In genomic region chr22:24507742-24508141, GRCh38 we compare ENCODE assay signal across 10 cellular contexts. TPM values are rescaled to one million over a fixed set of nuclear protein-coding genes. Genes with fewer than 3 reads are reported as not detected.
A peak's percentile ranks its signal among the peaks of the same experiment; 100 is the strongest.
DNase-seq lines count a peak whose midpoint lies in the region; ATAC-seq, FAIRE-seq and TF ChIP-seq lines count a peak whose summit lies in the region.
"Had no signal": no experiment of that assay in that cellular context is flagged by ENCODE, and none has a peak within 500 bp of the region (broad histone marks: within the 10 kb centered on the region; RNA-seq: fewer than 3 reads in every experiment).

No MANE protein-coding gene starts in this region.

- H3K27ac Mint-ChIP-seq in IgD-negative memory B cell, result peak overlapping the region; percentile 19 to 92 (median 80)
- H3K27ac Mint-ChIP-seq: activated naive CD4-positive, alpha-beta T cell treated with anti-CD3 and anti-CD28 coated beads, Interleukin-2, amount 10 ng/mL, durations not matched to agents 7 days and 5 days had no signal

- CTCF ChIA-PET in A549 (lab: Yijun Ruan, JAX), result interaction anchor here (1.7 to 4.8 kb wide), 4 partner anchors 14 to 86 kb away, joined by 4 to 32 read pairs (median 12); no protein-coding TSS in a partner anchor

- H3K27ac ChIP-seq in A549 (peak overlapping the region in 1 of 2 experiments; percentile 73; a peak in 1 of 6 replicates), iPS-20b (ENCODE audit: low read length) (no peak overlapping the region)
- H3K27ac ChIP-seq: thyroid gland, WERI-Rb-1 had no signal

- H3K9me3 Mint-ChIP-seq in IgD-negative memory B cell, result no peaks in the 10 kb centered on the region
- H3K9me3 Mint-ChIP-seq: activated naive CD4-positive, alpha-beta T cell treated with anti-CD3 and anti-CD28 coated beads, Interleukin-2, amount 10 ng/mL, durations not matched to agents 7 days and 5 days had no signal

- POLR2A ChIA-PET in A549 (lab: Yijun Ruan, JAX), result no interaction called here

- H3K27me3 ChIP-seq in iPS-20b (ENCODE audit: insufficient read depth, low read length), result no peaks in the 10 kb centered on the region
- H3K27me3 ChIP-seq: thyroid gland had no signal

- WGBS in A549 (ENCODE audit: missing lambda C conversion rate), result 90% methylated on average over 8 of the region's 8 CpGs

- TF ChIP-seq RAD21 in A549 (conservative IDR thresholded peaks at IDR 0.05 in 1 of 2, IDR thresholded peaks at IDR 0.05 in 1 of 2), result no peak

- FAIRE-seq in A549 (lab: Jason Lieb, UNC), result no peak
- FAIRE-seq: islet of Langerhans had no signal

- TF ChIP-seq EP300 in A549 (IDR thresholded peaks at IDR 0.05), result no peak

- no peaks in the 10 kb centered on the region for H3K36me3 ChIP-seq in iPS-20b (ENCODE audit: insufficient read depth, low read depth, low read length)
- H3K36me3 ChIP-seq: thyroid gland, WERI-Rb-1 had no signal

- peaks cover 36% of the 10 kb centered on the region for H3K4me1 ChIP-seq in A549
- H3K4me1 ChIP-seq in iPS-20b (ENCODE audit: insufficient read depth, low read length), result peaks cover 14% of the 10 kb centered on the region; the same call in 1 of the 2 replicates

- H3K9ac ChIP-seq in iPS-20b (ENCODE audit: low read depth, low read length), result no peak overlapping the region

- no peak for ATAC-seq in A549

- no peak overlapping the region for H3K4me3 ChIP-seq in A549
- H3K4me3 ChIP-seq in iPS-20b (ENCODE audit: low read length), result peak overlapping the region; percentile 7; the same call in 1 of the 2 replicates
- H3K4me3 ChIP-seq: thyroid gland had no signal

- peaks cover 54 to 60% (median 58%) of the 10 kb centered on the region in 3 donors for H3K4me1 Mint-ChIP-seq in IgD-negative memory B cell

- no peak for TF ChIP-seq CTCF in A549 (IDR thresholded peaks at IDR 0.05)

- no peak for TF ChIP-seq POLR2A in A549 (IDR thresholded peaks at IDR 0.05; ENCODE audit: low read length)

- H3K9me3 ChIP-seq in A549 (no peaks in the 10 kb centered on the region), iPS-20b (ENCODE audit: insufficient read depth, low read depth, low read length) (no peaks in the 10 kb centered on the region)
- H3K9me3 ChIP-seq: thyroid gland had no signal

- no peaks in the 10 kb centered on the region for H3K27me3 Mint-ChIP-seq in IgD-negative memory B cell

- DNase-seq in A549 (ENCODE audit: low read depth in 1 of 2, low spot score in 1 of 2) (no peak), NCI-H2171 treated with DMSO at 0.1 percent for 48 hours (lab: John Stamatoyannopoulos, UW) (no peak), anterior cingulate cortex (lab: John Stamatoyannopoulos, UW) (no peak), glomerular visceral epithelial cell (ENCODE audit: extremely low spot score) (no peak)
- DNase-seq: activated naive CD4-positive, alpha-beta T cell treated with anti-CD3 and anti-CD28 coated beads, Interleukin-2, amount 10 ng/mL, durations not matched to agents 7 days and 5 days; thyroid gland; WERI-Rb-1 had no signal

- peak overlapping the region; percentile 54; the same call in 1 of the 3 replicates for H3K4me2 ChIP-seq in A549

- H3K36me3 Mint-ChIP-seq in IgD-negative memory B cell, result no peaks in the 10 kb centered on the region
- H3K36me3 Mint-ChIP-seq: activated naive CD4-positive, alpha-beta T cell treated with anti-CD3 and anti-CD28 coated beads, Interleukin-2, amount 10 ng/mL, durations not matched to agents 7 days and 5 days had no signal

- H3K4me3 Mint-ChIP-seq in IgD-negative memory B cell, result peak overlapping the region; percentile 38 to 91 (median 58)
- H3K4me3 Mint-ChIP-seq: activated naive CD4-positive, alpha-beta T cell treated with anti-CD3 and anti-CD28 coated beads, Interleukin-2, amount 10 ng/mL, durations not matched to agents 7 days and 5 days had no signal

TF ChIP-seq in A549, 52 proteins besides CTCF, POLR2A, EP300 and RAD21:
- TF ChIP-seq ATOH8 (CRISPR knock-in tag; IDR thresholded peaks at IDR 0.05; ENCODE audit: low read depth), result no peak
- TF ChIP-seq MAX (IDR thresholded peaks at IDR 0.05), result no peak
- no peak for TF ChIP-seq GATA3 (IDR thresholded peaks at IDR 0.05; ENCODE audit: borderline replicate concordance)
- TF ChIP-seq TFCP2L1 (CRISPR knock-in tag; IDR thresholded peaks at IDR 0.05), result no peak
- TF ChIP-seq HOXB13 (CRISPR knock-in tag; IDR thresholded peaks at IDR 0.05; ENCODE audit: low read depth), result no peak
- no peak for TF ChIP-seq E2F6 (IDR thresholded peaks at IDR 0.05; ENCODE audit: borderline replicate concordance, low read depth)
- no peak for TF ChIP-seq RARB (CRISPR knock-in tag; IDR thresholded peaks at IDR 0.05)
- no peak for TF ChIP-seq BCL3 (IDR thresholded peaks at IDR 0.05)
TF ChIP-seq in A549: peak in this region for 0.

RNA-seq across cellular contexts. Expression of gene UPB1, which starts 12.6 kb away (rescaled TPM):
- polyA plus RNA-seq in A549 (2011; rRNA removed) (0.05 TPM in 1 of 2 replicates, not detected in the other), A549 (2017; fragmentation: RNase III; extraction: RNeasy Plus Mini Kit Qiagen cat#74134 plus additional on column Dnase treatment) (0.04 to 0.07 TPM (median 0.04 TPM) in 3 replicates), IgD-negative memory B cell (not detected)
- 0.01 TPM in 1 of 2 replicates, not detected in the other for polyA plus RNA-seq in A549 (2012; cell fraction: cytosol; rRNA removed)
- polyA plus RNA-seq in A549 (2012; cell fraction: nucleus; rRNA removed), result 0.02 TPM in 1 of 2 replicates, not detected in the other
- not detected in 2 replicates for polyA minus RNA-seq in A549 (2011; rRNA and poly(A)+ RNA removed)

RNA-seq across cellular contexts. Expression of gene GUCD1, which starts 47.2 kb away (rescaled TPM):
- polyA plus RNA-seq in A549 (2011; rRNA removed) (37.1 and 48.2 TPM in 2 replicates), A549 (2017; fragmentation: RNase III; extraction: RNeasy Plus Mini Kit Qiagen cat#74134 plus additional on column Dnase treatment) (37.7 to 43.8 TPM (median 43.5 TPM) in 3 replicates), IgD-negative memory B cell (323 TPM)
- polyA plus RNA-seq in A549 (2012; cell fraction: cytosol; rRNA removed), result 61.5 and 76.8 TPM in 2 replicates
- 61.6 and 75.0 TPM in 2 replicates for polyA plus RNA-seq in A549 (2012; cell fraction: nucleus; rRNA removed)
- 78.9 and 81.9 TPM in 2 replicates for polyA minus RNA-seq in A549 (2011; rRNA and poly(A)+ RNA removed)

RNA-seq across cellular contexts. Expression of gene SNRPD3, which starts 48.1 kb away (rescaled TPM):
- 157 and 212 TPM in 2 replicates for polyA plus RNA-seq in A549 (2011; rRNA removed)
- polyA plus RNA-seq in A549 (2012; cell fraction: cytosol; rRNA removed), result 193 and 202 TPM in 2 replicates
- polyA plus RNA-seq in A549 (2012; cell fraction: nucleus; rRNA removed), result 86.5 and 137 TPM in 2 replicates
- polyA plus RNA-seq in A549 (2017; fragmentation: RNase III; extraction: RNeasy Plus Mini Kit Qiagen cat#74134 plus additional on column Dnase treatment), result 334 to 372 TPM (median 344 TPM) in 3 replicates
- polyA minus RNA-seq in A549 (2011; rRNA and poly(A)+ RNA removed), result 123 and 187 TPM in 2 replicates
- polyA plus RNA-seq in IgD-negative memory B cell, result 141 TPM
